Comparison of ENCODE assay signal across 8 cellular contexts in genomic region chr2:144324446-144325045, GRCh38.
DNase-seq lines count a peak whose midpoint lies in the region; ATAC-seq, FAIRE-seq and TF ChIP-seq lines count a peak whose summit lies in the region.

No MANE protein-coding gene starts in this region.

- no peak overlapping the region for H2BK120ac ChIP-seq in H9 (ENCODE audit: low read depth, low read length, poor library complexity, severe bottlenecking)

- H3K79me1 ChIP-seq in H9 (ENCODE audit: insufficient read depth, low read depth, low read length, poor library complexity, severe bottlenecking): no peaks in the 10 kb centered on the region

- H3K4me3 Mint-ChIP-seq in GM23338 (no peak overlapping the region), glutamatergic neuron (ENCODE audit: unreplicated experiment) (no peak overlapping the region), H9 (no peak overlapping the region)

- H3K9me3 ChIP-seq in Loucy (ENCODE audit: insufficient read depth, low read depth, low read length): no peaks in the 10 kb centered on the region
- H3K9me3 ChIP-seq in keratinocyte (ENCODE audit: control insufficient read depth, low read depth, low read length): no peaks in the 10 kb centered on the region
- H3K9me3 ChIP-seq in H9 (ENCODE audit: control insufficient read depth, low read depth, low read length): no peaks in the 10 kb centered on the region

- H3K9me3 Mint-ChIP-seq in GM23338 (no peaks in the 10 kb centered on the region; the same call in 2 of the 3 replicates), glutamatergic neuron (ENCODE audit: unreplicated experiment) (no peaks in the 10 kb centered on the region), H9 (peaks cover 0 to 4% of the 10 kb centered on the region in 2 experiments; a peak in 1 of 5 replicates)

- no peak overlapping the region for H3K23ac ChIP-seq in H9 (ENCODE audit: insufficient read length, low read depth, low read length)

- TF ChIP-seq CTCF in Loucy (conservative IDR thresholded peaks at IDR 0.05; ENCODE audit: low read length) (no peak), keratinocyte (optimal IDR thresholded peaks at IDR 0.05 in 1 of 3, IDR thresholded peaks at IDR 0.05 in 1 of 3, conservative IDR thresholded peaks at IDR 0.05 in 1 of 3; ENCODE audit: extremely low read depth in 1 of 3, insufficient read depth in 2 of 3, low read length in 3 of 3) (no peak), GM23338 (conservative IDR thresholded peaks at IDR 0.05; ENCODE audit: low read depth in 2 of 2) (no peak), glutamatergic neuron (IDR thresholded peaks at IDR 0.05; ENCODE audit: partially characterized antibody, unreplicated experiment) (no peak), H9 (conservative IDR thresholded peaks at IDR 0.05) (no peak)

- no peak overlapping the region for H3K18ac ChIP-seq in H9 (ENCODE audit: insufficient read length, low read depth, low read length)

- DNase-seq in keratinocyte (ENCODE audit: low read depth, low spot score): no peak
- DNase-seq in GM23338 (ENCODE audit: low spot score): no peak
- no peak for DNase-seq in glutamatergic neuron
- DNase-seq in COLO668 (lab: John Stamatoyannopoulos, UW; ENCODE audit: unreplicated experiment): no peak
- DNase-seq in H9: no peak

- no peak overlapping the region for H4K8ac ChIP-seq in H9 (replicated peaks; ENCODE audit: insufficient read length, low read depth, low read length)

- H3K27me3 Mint-ChIP-seq in GM23338 (ENCODE audit: insufficient read depth, low read depth, poor library complexity) (no peaks in the 10 kb centered on the region), glutamatergic neuron (ENCODE audit: unreplicated experiment) (no peaks in the 10 kb centered on the region), H9 (ENCODE audit: low read depth) (no peaks in the 10 kb centered on the region)

- H2AFZ ChIP-seq in Loucy (ENCODE audit: low read length) (peak overlapping the region; percentile 41), keratinocyte (ENCODE audit: control insufficient read depth, low read length) (no peak overlapping the region), GM23338 (no peak overlapping the region), H9 (ENCODE audit: low read length) (no peak overlapping the region)

- H3K4me3 ChIP-seq in Loucy (ENCODE audit: low read length, poor library complexity, severe bottlenecking) (peak overlapping the region; percentile 21), keratinocyte (ENCODE audit: control insufficient read depth in 2 of 3, extremely low read depth in 1 of 3, insufficient read depth in 2 of 3, low read depth in 1 of 3, low read length in 3 of 3) (no peak overlapping the region), GM23338 (no peak overlapping the region)

- no peak overlapping the region for H2BK5ac ChIP-seq in H9 (ENCODE audit: insufficient read length, low read length)

- WGBS in H9 (ENCODE audit: extremely low coverage, insufficient read length, low lambda C conversion rate): no CpG with 5 or more reads among the region's 4 CpGs

- dilution Hi-C loops in keratinocyte (cut with MboI; ENCODE audit: extremely low pct_ligation_motif_present, low sequenced_read_pairs): no loop called here

- H3K9me1 ChIP-seq in keratinocyte (ENCODE audit: control insufficient read depth, extremely low read depth, insufficient read depth, low read length): no peaks in the 10 kb centered on the region

- H3K27me3 ChIP-seq in Loucy (ENCODE audit: insufficient read depth, low read length, poor library complexity, severe bottlenecking): no peaks in the 10 kb centered on the region
- no peaks in the 10 kb centered on the region for H3K27me3 ChIP-seq in keratinocyte (ENCODE audit: control insufficient read depth, extremely low read depth, insufficient read depth, low read length)
- H3K27me3 ChIP-seq in GM23338 (ENCODE audit: insufficient read depth): no peaks in the 10 kb centered on the region
- H3K27me3 ChIP-seq in H9 (ENCODE audit: insufficient read depth, low read length): no peaks in the 10 kb centered on the region

- H3K27ac Mint-ChIP-seq in GM23338 (no peak overlapping the region), glutamatergic neuron (ENCODE audit: unreplicated experiment) (no peak overlapping the region), H9 (no peak overlapping the region)

- H4K20me1 ChIP-seq in Loucy (ENCODE audit: insufficient read depth, low read length, poor library complexity, severe bottlenecking) (no peaks in the 10 kb centered on the region), keratinocyte (ENCODE audit: control insufficient read depth, extremely low read depth, insufficient read depth, low read length) (no peaks in the 10 kb centered on the region), GM23338 (replicated peaks; ENCODE audit: insufficient read depth) (no peaks in the 10 kb centered on the region), H9 (ENCODE audit: control insufficient read depth, insufficient read depth, insufficient read length) (no peaks in the 10 kb centered on the region)

- H4K5ac ChIP-seq in H9 (ENCODE audit: insufficient read length, low read depth, low read length): no peak overlapping the region

- H3K9me2 ChIP-seq in Loucy (replicated peaks; ENCODE audit: low read depth, low read length): no peaks in the 10 kb centered on the region
- H3K9me2 ChIP-seq in GM23338 (ENCODE audit: insufficient read depth): 0 out of 2 replicates have a peak, but pooled peaks cover 2% of the 10 kb centered on the region

- H3K4me1 Mint-ChIP-seq in GM23338: peaks cover 13% of the 10 kb centered on the region
- peaks cover 6% of the 10 kb centered on the region for H3K4me1 Mint-ChIP-seq in glutamatergic neuron (ENCODE audit: low read depth, unreplicated experiment)
- H3K4me1 Mint-ChIP-seq in H9: peaks cover 10% of the 10 kb centered on the region in 2 experiments

- FAIRE-seq in keratinocyte (lab: Jason Lieb, UNC): peak; percentile 48

- H3T11ph ChIP-seq in H9 (ENCODE audit: low read length): no peak overlapping the region

- H3K36me3 ChIP-seq in Loucy (ENCODE audit: insufficient read depth, low read length) (no peaks in the 10 kb centered on the region), keratinocyte (ENCODE audit: control insufficient read depth in 2 of 2, extremely low read depth in 1 of 2, insufficient read depth in 2 of 2, low read length in 2 of 2) (no peaks in the 10 kb centered on the region), GM23338 (ENCODE audit: insufficient read depth) (no peaks in the 10 kb centered on the region)

- H2BK15ac ChIP-seq in H9 (ENCODE audit: low read depth, low read length): no peak overlapping the region

- H2AK5ac ChIP-seq in H9 (ENCODE audit: insufficient read length, low read length): no peak overlapping the region

- no peak overlapping the region for H2BK20ac ChIP-seq in H9 (ENCODE audit: low read depth, low read length, poor library complexity, severe bottlenecking)

- H3K9ac ChIP-seq in Loucy (ENCODE audit: low read depth, low read length, poor library complexity, severe bottlenecking) (peak overlapping the region; percentile 56), keratinocyte (ENCODE audit: control insufficient read depth, extremely low read depth, insufficient read depth, low read length) (no peak overlapping the region), H9 (ENCODE audit: extremely low read depth, insufficient read length, low read length) (no peak overlapping the region)

- H3K23me2 ChIP-seq in H9 (ENCODE audit: insufficient read length, low read depth, low read length, poor library complexity, severe bottlenecking): no peaks in the 10 kb centered on the region

- no peaks in the 10 kb centered on the region for H3F3A ChIP-seq in Loucy (ENCODE audit: low read depth)
- no peaks in the 10 kb centered on the region for H3F3A ChIP-seq in GM23338 (replicated peaks; ENCODE audit: low read depth)

- H3K27ac ChIP-seq in keratinocyte (ENCODE audit: control insufficient read depth, insufficient read depth, low read length): peak overlapping the region; percentile 22
- H3K27ac ChIP-seq in GM23338 (ENCODE audit: low read depth): no peak overlapping the region
- H3K27ac ChIP-seq in H9 (ENCODE audit: insufficient read length, low read depth, low read length): no peak overlapping the region

- no peaks in the 10 kb centered on the region; the same call in 1 of the 3 replicates for H3K36me3 Mint-ChIP-seq in GM23338 (ENCODE audit: low read depth)
- no peaks in the 10 kb centered on the region for H3K36me3 Mint-ChIP-seq in glutamatergic neuron (ENCODE audit: unreplicated experiment)
- peaks cover 0 to 10% (median 2%) of the 10 kb centered on the region in 3 experiments; a peak in 2 of 7 replicates for H3K36me3 Mint-ChIP-seq in H9 (ENCODE audit: insufficient read depth in 1 of 3, low read depth in 3 of 3)

- H3K4ac ChIP-seq in H9 (ENCODE audit: low read depth, low read length): no peak overlapping the region

- H4K91ac ChIP-seq in H9 (ENCODE audit: insufficient read length, low read depth, low read length): no peak overlapping the region

- H3K56ac ChIP-seq in H9 (ENCODE audit: insufficient read length, low read depth, low read length): no peak overlapping the region

- H3K14ac ChIP-seq in H9 (ENCODE audit: insufficient read depth, low read length): no peak overlapping the region

- H3K4me1 ChIP-seq in Loucy (ENCODE audit: insufficient read depth, low read length, poor library complexity, severe bottlenecking): peaks cover 76% of the 10 kb centered on the region
- H3K4me1 ChIP-seq in keratinocyte (ENCODE audit: control insufficient read depth, extremely low read depth, insufficient read depth, low read length): peaks cover 20% of the 10 kb centered on the region
- peaks cover 6% of the 10 kb centered on the region; the same call in 1 of the 2 replicates for H3K4me1 ChIP-seq in GM23338 (ENCODE audit: insufficient read depth)
- H3K4me1 ChIP-seq in H9 (ENCODE audit: insufficient read depth, low read length): peaks cover 2% of the 10 kb centered on the region; the same call in 1 of the 2 replicates

- ATAC-seq in GM18502 (IDR thresholded peaks at IDR 0.05; ENCODE audit: poor library complexity, unreplicated experiment) (peak; percentile 49), GM21576 (IDR thresholded peaks at IDR 0.05; ENCODE audit: unreplicated experiment) (peak; percentile 32), GM23338 (no peak)

- H3K4me2 ChIP-seq in Loucy (ENCODE audit: low read depth, low read length, poor library complexity, severe bottlenecking) (peak overlapping the region; percentile 59), keratinocyte (ENCODE audit: control insufficient read depth, extremely low read depth, insufficient read depth, low read depth, low read length) (peak overlapping the region; percentile 40), GM23338 (no peak overlapping the region), H9 (ENCODE audit: insufficient read depth, insufficient read length, low read length) (no peak overlapping the region)

- H2BK12ac ChIP-seq in H9 (ENCODE audit: insufficient read length, low read depth, low read length): no peak overlapping the region

- H3K79me2 ChIP-seq in Loucy (ENCODE audit: insufficient read depth, low read length) (peaks cover 79% of the 10 kb centered on the region), keratinocyte (ENCODE audit: control insufficient read depth, insufficient read depth, low read length) (no peaks in the 10 kb centered on the region), GM23338 (replicated peaks; ENCODE audit: insufficient read depth) (peaks cover 54% of the 10 kb centered on the region), H9 (ENCODE audit: insufficient read depth, low read length) (peaks cover 4% of the 10 kb centered on the region; the same call in 1 of the 2 replicates)

TF ChIP-seq in GM23338, 12 proteins besides CTCF, POLR2A, EP300 and RAD21 (continues in another document):
- TF ChIP-seq EZH2phosphoT487 (IDR thresholded peaks at IDR 0.05; ENCODE audit: unreplicated experiment): no peak

Comparison
In these comparisons a context has a peak if more than half of its experiments do, and no peak if none do; other contexts are left out.
1. H3K4me2 ChIP-seq: peak in Loucy (single experiment) and keratinocyte (single experiment); none in GM23338 (single experiment) and H9 (single experiment).